Comparison of ENCODE assay signal across 11 cellular contexts in genomic region chr9:77846957-77847574, GRCh38.
DNase-seq lines count a peak whose midpoint lies in the region; ATAC-seq and TF ChIP-seq lines count a peak whose summit lies in the region.
"Had no signal": no experiment of that assay in that cellular context is flagged by ENCODE, and none has a peak within 500 bp of the region (broad histone marks: within the 10 kb centered on the region; RNA-seq: fewer than 3 reads in every experiment).

No MANE protein-coding gene starts in this region.

- peaks cover 5% of the 10 kb centered on the region for H3K36me3 Mint-ChIP-seq in dendritic cell treated with granulocyte-macrophage colony-stimulating factor and Interleukin-4, amounts not matched to agents 40 ng/mL and 50 ng/mL, for 4 days (ENCODE audit: low read depth)
- no peaks in the 10 kb centered on the region for H3K36me3 Mint-ChIP-seq in mesothelial cell of epicardium
- H3K36me3 Mint-ChIP-seq in T-cell: peaks cover 3% of the 10 kb centered on the region

- ATAC-seq in GM18907 (IDR thresholded peaks at IDR 0.05; ENCODE audit: unreplicated experiment) (no peak), T-cell (replicated peaks in 1 of 4) (no peak)
- ATAC-seq: body of pancreas, Panc1 had no signal

- H3K27ac ChIP-seq in BLaER1: no peak overlapping the region
- H3K27ac ChIP-seq: body of pancreas had no signal

- H3K36me3 ChIP-seq in BLaER1: no peaks in the 10 kb centered on the region

- CTCF ChIA-PET in T-cell (lab: Charles Lee): interaction anchor here in 1 of 2 donors (0.6 kb wide), 1 partner anchor 10 kb away, joined by 4 read pairs; no protein-coding TSS in a partner anchor

- intact Hi-C loops in dendritic cell treated with granulocyte-macrophage colony-stimulating factor and Interleukin-4, amounts not matched to agents 40 ng/mL and 50 ng/mL, for 4 days (cut with micrococcal nuclease): no loop called here

- TF ChIP-seq CTCF in NB4 (IDR thresholded peaks at IDR 0.05; ENCODE audit: low read depth, low read length): no peak
- no peak for TF ChIP-seq CTCF in mesothelial cell of epicardium (IDR thresholded peaks at IDR 0.05; ENCODE audit: unreplicated experiment)

- H3K27me3 Mint-ChIP-seq in dendritic cell treated with granulocyte-macrophage colony-stimulating factor and Interleukin-4, amounts not matched to agents 40 ng/mL and 50 ng/mL, for 4 days: no peaks in the 10 kb centered on the region
- H3K27me3 Mint-ChIP-seq in mesothelial cell of epicardium (ENCODE audit: low read depth): no peaks in the 10 kb centered on the region
- no peaks in the 10 kb centered on the region for H3K27me3 Mint-ChIP-seq in T-cell

- H3K4me3 ChIP-seq in BLaER1: no peak overlapping the region
- no peak overlapping the region for H3K4me3 ChIP-seq in NB4 (ENCODE audit: low read depth, low read length)
- H3K4me3 ChIP-seq: body of pancreas had no signal

- TF ChIP-seq POLR2A in NB4 (IDR thresholded peaks at IDR 0.05; ENCODE audit: extremely low read depth, insufficient read length): no peak

- peaks cover 20% of the 10 kb centered on the region for H3K4me1 Mint-ChIP-seq in dendritic cell treated with granulocyte-macrophage colony-stimulating factor and Interleukin-4, amounts not matched to agents 40 ng/mL and 50 ng/mL, for 4 days (ENCODE audit: low read depth)
- H3K4me1 Mint-ChIP-seq in mesothelial cell of epicardium (peaks cover 30% of the 10 kb centered on the region), T-cell (peaks cover 28 to 36% (median 30%) of the 10 kb centered on the region in 3 donors)

- H3K4me2 ChIP-seq in BLaER1: peak overlapping the region; percentile 12; the same call in 1 of the 2 replicates

- peak; percentile 64 for DNase-seq in NB4 (ENCODE audit: low read depth)
- DNase-seq in mesothelial cell of epicardium (ENCODE audit: low spot score in 2 of 2, unreplicated experiment in 2 of 2): no peak
- DNase-seq in DMS53 (lab: John Stamatoyannopoulos, UW): no peak
- no peak for DNase-seq in T-cell
- no peak for DNase-seq in NOMO-1 (lab: John Stamatoyannopoulos, UW; ENCODE audit: unreplicated experiment in 2 of 2)
- DNase-seq: body of pancreas, NCI-H1436 had no signal

- H3K9me3 ChIP-seq in BLaER1: no peaks in the 10 kb centered on the region
- H3K9me3 ChIP-seq: body of pancreas had no signal

- H3K27ac Mint-ChIP-seq in dendritic cell treated with granulocyte-macrophage colony-stimulating factor and Interleukin-4, amounts not matched to agents 40 ng/mL and 50 ng/mL, for 4 days: peak overlapping the region; percentile 46
- H3K27ac Mint-ChIP-seq in mesothelial cell of epicardium (peak overlapping the region; percentile 10), T-cell (peak overlapping the region in 1 of 2 donors; percentile 62)

- H3K9me3 Mint-ChIP-seq in dendritic cell treated with granulocyte-macrophage colony-stimulating factor and Interleukin-4, amounts not matched to agents 40 ng/mL and 50 ng/mL, for 4 days: no peaks in the 10 kb centered on the region
- H3K9me3 Mint-ChIP-seq in mesothelial cell of epicardium: no peaks in the 10 kb centered on the region
- no peaks in the 10 kb centered on the region for H3K9me3 Mint-ChIP-seq in T-cell

- peaks cover 21% of the 10 kb centered on the region for H3K4me1 ChIP-seq in BLaER1

- POLR2A ChIA-PET in T-cell (lab: Charles Lee): interaction anchor here in 1 of 2 donors (0.5 kb wide), 1 partner anchor 207 kb away, joined by 8 read pairs; no protein-coding TSS in a partner anchor

- no peaks in the 10 kb centered on the region for H3K27me3 ChIP-seq in BLaER1
- H3K27me3 ChIP-seq: body of pancreas had no signal

- no peak overlapping the region for H3K4me3 Mint-ChIP-seq in dendritic cell treated with granulocyte-macrophage colony-stimulating factor and Interleukin-4, amounts not matched to agents 40 ng/mL and 50 ng/mL, for 4 days
- H3K4me3 Mint-ChIP-seq in mesothelial cell of epicardium (no peak overlapping the region), T-cell (no peak overlapping the region)

- peaks cover 20% of the 10 kb centered on the region; the same call in 1 of the 2 replicates for H4K20me1 ChIP-seq in BLaER1

- H3K9ac ChIP-seq in BLaER1: no peak overlapping the region
